1 cellular context compared by ENCODE assay signal in the genomic region with DNA sequence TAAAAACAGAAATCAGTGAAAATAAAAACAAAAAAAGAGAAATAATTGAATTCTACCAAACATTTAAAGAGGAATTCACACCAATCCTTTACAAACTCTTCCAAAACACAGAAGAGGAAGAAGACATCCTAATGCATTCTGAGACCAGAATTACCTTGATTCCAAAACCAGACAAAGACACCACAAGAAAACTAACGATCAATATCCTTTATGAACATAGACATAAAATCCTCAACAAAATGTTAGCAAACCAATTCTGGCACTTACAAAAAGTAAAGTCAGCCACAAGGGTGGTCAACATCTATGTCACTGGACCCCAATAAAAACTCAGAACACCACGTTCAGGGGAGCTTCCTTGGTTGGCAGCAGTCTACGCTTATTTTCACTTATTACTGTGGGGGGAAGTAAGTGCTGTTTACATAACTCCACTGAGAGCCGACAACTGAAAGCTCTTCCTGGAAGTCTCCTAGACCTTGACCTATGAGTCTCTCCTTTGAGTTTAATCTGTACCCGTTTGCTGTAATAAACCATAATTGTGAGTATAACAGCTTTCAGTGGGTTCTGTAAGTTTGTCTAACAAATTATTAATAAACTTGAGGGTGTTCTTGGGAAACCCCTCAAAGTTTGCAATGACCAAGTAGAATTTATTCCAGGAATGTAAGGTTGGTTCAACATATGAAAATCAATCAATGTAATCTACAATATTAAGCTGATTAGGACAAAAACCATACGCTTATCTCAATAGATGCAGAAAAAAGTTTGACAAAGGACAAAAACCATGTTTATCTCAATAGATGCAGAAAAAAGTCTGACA.
A peak's percentile ranks its signal among the peaks of the same experiment; 100 is the strongest.
TF ChIP-seq lines count a peak whose summit lies in the region.

No MANE protein-coding gene starts in this region.

TF ChIP-seq in K562, 482 proteins besides CTCF, POLR2A, EP300 and RAD21:
- no peak for TF ChIP-seq EWSR1 (IDR thresholded peaks at IDR 0.05; ENCODE audit: borderline replicate concordance, low read depth, partially characterized antibody)
- no peak for TF ChIP-seq TCFL5 (CRISPR knock-in tag; conservative IDR thresholded peaks at IDR 0.05)
- TF ChIP-seq ZNF324 (CRISPR knock-in tag; IDR thresholded peaks at IDR 0.05): peak; percentile 94
- no peak for TF ChIP-seq RB1 (IDR thresholded peaks at IDR 0.05; ENCODE audit: low read depth)
- TF ChIP-seq FOXA3 (CRISPR knock-in tag; conservative IDR thresholded peaks at IDR 0.05 in 1 of 2, IDR thresholded peaks at IDR 0.05 in 1 of 2): peak; percentile 73; a peak in 3 of 4 replicates
- TF ChIP-seq ILK (tag; IDR thresholded peaks at IDR 0.05; ENCODE audit: borderline replicate concordance, low read depth): no peak
- TF ChIP-seq ZEB2 (IDR thresholded peaks at IDR 0.05): no peak
- TF ChIP-seq SREBF1 (IDR thresholded peaks at IDR 0.05; ENCODE audit: borderline replicate concordance, low read depth, low read length): no peak
- peak; percentile 16 for TF ChIP-seq MEIS2 (IDR thresholded peaks at IDR 0.05; ENCODE audit: partially characterized antibody)
